Comparison of ENCODE assay signal across 23 cellular contexts in genomic region chr10:89297356-89297755, GRCh38.
"Had no signal": no experiment of that assay in that cellular context is flagged by ENCODE, and none has a peak within 500 bp of the region (broad histone marks: within the 10 kb centered on the region; RNA-seq: fewer than 3 reads in every experiment).

No MANE protein-coding gene starts in this region.

- H3K9me3 Mint-ChIP-seq: activated T-helper 17 cell treated with anti-CD3 and anti-CD28 coated beads, Interleukin-2, amount 50 U/mL, for 72 hours; central memory CD8-positive, alpha-beta T cell had no signal

- H3K27me3 ChIP-seq: breast epithelium, heart right ventricle, left lung, uterus had no signal

- H3K27me3 Mint-ChIP-seq: activated naive CD4-positive, alpha-beta T cell treated with anti-CD3 and anti-CD28 coated beads, Interleukin-2, amount 50 U/mL, for 24 hours; activated T-helper 17 cell treated with anti-CD3 and anti-CD28 coated beads, Interleukin-2, amount 50 U/mL, for 72 hours; central memory CD8-positive, alpha-beta T cell; type B pancreatic cell had no signal

- H3K4me1 ChIP-seq: uterus had no signal

- H3K36me3 ChIP-seq: breast epithelium, heart right ventricle, left lung, lower lobe of right lung, uterus had no signal

- ATAC-seq: activated T-cell treated with anti-CD3 and anti-CD28 coated beads, Interleukin-2, amount 50 U/mL, for 4 hours; activated T-helper 17 cell treated with anti-CD3 and anti-CD28 coated beads, Interleukin-2, amount 50 U/mL, for 72 hours; left lung; mucosa of descending colon; right cardiac atrium; stimulated activated naive CD8-positive, alpha-beta T cell treated with anti-CD3 and anti-CD28 coated beads, Interleukin-15, Interleukin-2, amounts not matched to agents 100 U/mL and 50 U/mL, for 24 hours had no signal

- H3K9me3 ChIP-seq: breast epithelium, left lung, lower lobe of right lung, mucosa of descending colon, uterus had no signal

- H3K4me3 ChIP-seq: breast epithelium, heart right ventricle, left lung, lower lobe of right lung, mucosa of descending colon, uterus had no signal

- DNase-seq: activated CD4-positive, alpha-beta memory T cell treated with anti-CD3 and anti-CD28 coated beads, Interleukin-2, amount 10 ng/mL, durations not matched to agents 7 days and 5 days; activated CD4-positive, alpha-beta T cell treated with anti-CD3 and anti-CD28 coated beads for 1 hour; activated CD4-positive, alpha-beta T cell treated with anti-CD3 and anti-CD28 coated beads, Interleukin-2, amount 10 ng/mL, durations not matched to agents 7 days and 5 days; activated T-cell treated with anti-CD3 and anti-CD28 coated beads, Interleukin-2, amount 50 U/mL, for 4 hours; effector CD8-positive, alpha-beta T cell; heart right ventricle; kidney glomerular epithelial cell; left lung; lower lobe of right lung; mucosa of descending colon; right cardiac atrium; stimulated activated CD4-positive, alpha-beta T cell treated with anti-CD3 and anti-CD28 coated beads, Interleukin-2, amount 100 ng/mL, for 48 hours; stimulated activated naive CD8-positive, alpha-beta T cell treated with anti-CD3 and anti-CD28 coated beads, Interleukin-15, Interleukin-2, amounts not matched to agents 100 U/mL and 50 U/mL, for 24 hours; T-helper 2 cell; uterus had no signal

- FAIRE-seq: colon, endometrium had no signal

- H3K4me3 Mint-ChIP-seq: activated CD4-positive, alpha-beta memory T cell treated with anti-CD3 and anti-CD28 coated beads, Interleukin-2, amount 10 ng/mL, durations not matched to agents 7 days and 5 days; activated CD4-positive, alpha-beta T cell treated with anti-CD3 and anti-CD28 coated beads, Interleukin-2, amount 10 ng/mL, durations not matched to agents 7 days and 5 days; activated naive CD4-positive, alpha-beta T cell treated with anti-CD3 and anti-CD28 coated beads, Interleukin-2, amount 50 U/mL, for 24 hours; activated T-cell treated with anti-CD3 and anti-CD28 coated beads, Interleukin-2, amount 50 U/mL, for 4 hours; activated T-helper 17 cell treated with anti-CD3 and anti-CD28 coated beads, Interleukin-2, amount 50 U/mL, for 72 hours; central memory CD8-positive, alpha-beta T cell; neural crest cell; type B pancreatic cell had no signal

- H3K27ac Mint-ChIP-seq: activated CD4-positive, alpha-beta memory T cell treated with anti-CD3 and anti-CD28 coated beads, Interleukin-2, amount 10 ng/mL, durations not matched to agents 7 days and 5 days; activated CD4-positive, alpha-beta T cell treated with anti-CD3 and anti-CD28 coated beads, Interleukin-2, amount 10 ng/mL, durations not matched to agents 7 days and 5 days; activated T-helper 17 cell treated with anti-CD3 and anti-CD28 coated beads, Interleukin-2, amount 50 U/mL, for 72 hours; type B pancreatic cell had no signal
